ENCODE assay signal across 10 cellular contexts in genomic region chr3:144128117-144128892, GRCh38.
DNase-seq lines count a peak whose midpoint lies in the region; ATAC-seq and TF ChIP-seq lines count a peak whose summit lies in the region.
"Had no signal": no experiment of that assay in that cellular context is flagged by ENCODE, and none has a peak within 500 bp of the region (broad histone marks: within the 10 kb centered on the region; RNA-seq: fewer than 3 reads in every experiment).

No MANE protein-coding gene starts in this region.

- H3K27ac ChIP-seq in mammary epithelial cell (ENCODE audit: insufficient read depth, low read depth, low read length) (no peak overlapping the region), caudate nucleus (ENCODE audit: low read depth, low read length) (no peak overlapping the region)
- H3K27ac ChIP-seq: ascending aorta had no signal

- dilution Hi-C loops in mammary epithelial cell (cut with HindIII; ENCODE audit: low sequenced_read_pairs) = no loop called here

- intact Hi-C loops in mammary epithelial cell (cut with micrococcal nuclease) (no loop called here), Calu3 (cut with micrococcal nuclease; ENCODE audit: unreplicated experiment) (no loop called here)

- H3K9ac ChIP-seq in mammary epithelial cell (ENCODE audit: insufficient read depth, low read length) = no peak overlapping the region

- no peaks in the 10 kb centered on the region for H3K9me3 ChIP-seq in mammary epithelial cell (replicated peaks; ENCODE audit: insufficient read depth, low read length)

- H3K27ac Mint-ChIP-seq in Calu3 (ENCODE audit: unreplicated experiment) = no peak overlapping the region

- CTCF ChIA-PET in mammary epithelial cell (lab: Charles Lee; ENCODE audit: low non-redundant PET) = no interaction called here
- CTCF ChIA-PET in Calu3 (lab: Charles Lee) = interaction anchor here (0.6 kb wide), 1 partner anchor 42 kb away, joined by 3 read pairs; no protein-coding TSS in a partner anchor

- H3K4me2 ChIP-seq in mammary epithelial cell (ENCODE audit: insufficient read depth, low read depth, low read length) = peak overlapping the region; percentile 13

- H3K9me3 Mint-ChIP-seq in Calu3 (ENCODE audit: low read depth, unreplicated experiment) = peaks cover 4% of the 10 kb centered on the region

- in situ Hi-C loops in mammary epithelial cell (cut with MboI; ENCODE audit: low sequenced_read_pairs in 2 of 2) = no loop called here

- H3K36me3 ChIP-seq in mammary epithelial cell (ENCODE audit: insufficient read depth, low read length) = no peaks in the 10 kb centered on the region
- H3K36me3 ChIP-seq: ascending aorta had no signal

- no peak overlapping the region for H3K4me3 Mint-ChIP-seq in Calu3 (ENCODE audit: low read depth, unreplicated experiment)

- H4K20me1 ChIP-seq in mammary epithelial cell (ENCODE audit: insufficient read depth, low read length) = no peaks in the 10 kb centered on the region

- H3K36me3 Mint-ChIP-seq in Calu3 (ENCODE audit: insufficient read depth, unreplicated experiment) = no peaks in the 10 kb centered on the region

- H3K4me3 ChIP-seq in GM08714 (ENCODE audit: low read length) = peak overlapping the region; percentile 39; the same call in 1 of the 2 replicates
- H3K4me3 ChIP-seq in mammary epithelial cell (replicated peaks in 1 of 3; ENCODE audit: insufficient read depth in 1 of 3, low read depth in 2 of 3, low read length in 3 of 3) = no peak overlapping the region

- H3K27me3 ChIP-seq in mammary epithelial cell (ENCODE audit: insufficient read depth, low read length) = no peaks in the 10 kb centered on the region
- H3K27me3 ChIP-seq: ascending aorta had no signal

- peaks cover 7% of the 10 kb centered on the region for H3K4me1 ChIP-seq in mammary epithelial cell (ENCODE audit: insufficient read depth, low read length)
- H3K4me1 ChIP-seq: ascending aorta had no signal

- 25% methylated on average over 6 of the region's 6 CpGs for WGBS in mammary epithelial cell (ENCODE audit: low coverage, missing lambda C conversion rate)

- BruUV-seq in mammary epithelial cell (replicated peaks; lab: Mats Ljungman, UMichigan) = no TSS peak
- no TSS peak for BruUV-seq in Calu3 (replicated peaks; lab: Mats Ljungman, UMichigan)

- H3K79me2 ChIP-seq in mammary epithelial cell (ENCODE audit: insufficient read depth, low read length) = no peaks in the 10 kb centered on the region

- no peaks in the 10 kb centered on the region for H3K4me1 Mint-ChIP-seq in Calu3 (ENCODE audit: low read depth, unreplicated experiment)

- TF ChIP-seq CTCF in mammary epithelial cell (conservative IDR thresholded peaks at IDR 0.05 in 1 of 2, IDR thresholded peaks at IDR 0.05 in 1 of 2; ENCODE audit: extremely low read depth in 1 of 2, insufficient read depth in 1 of 2, low read depth in 1 of 2, low read length in 2 of 2) (no peak), Calu3 (IDR thresholded peaks at IDR 0.05; ENCODE audit: unreplicated experiment) (no peak)

- ATAC-seq in GM19455 (IDR thresholded peaks at IDR 0.05; ENCODE audit: unreplicated experiment) (peak; percentile 100), HG03196 (IDR thresholded peaks at IDR 0.05; ENCODE audit: unreplicated experiment) (peak; percentile 98)
- ATAC-seq: Panc1 had no signal

- no peaks in the 10 kb centered on the region for H3K27me3 Mint-ChIP-seq in Calu3 (ENCODE audit: unreplicated experiment)

- H2AFZ ChIP-seq in mammary epithelial cell (ENCODE audit: low read depth, low read length) = peak overlapping the region; percentile 24

- no peak for DNase-seq in mammary epithelial cell
- no peak for DNase-seq in Calu3
- no peak for DNase-seq in KG1 (lab: John Stamatoyannopoulos, UW)
- DNase-seq in NCI-H2196 (lab: John Stamatoyannopoulos, UW; ENCODE audit: unreplicated experiment) = no peak
- no peak for DNase-seq in caudate nucleus (lab: John Stamatoyannopoulos, UW)
